In the genomic region with DNA sequence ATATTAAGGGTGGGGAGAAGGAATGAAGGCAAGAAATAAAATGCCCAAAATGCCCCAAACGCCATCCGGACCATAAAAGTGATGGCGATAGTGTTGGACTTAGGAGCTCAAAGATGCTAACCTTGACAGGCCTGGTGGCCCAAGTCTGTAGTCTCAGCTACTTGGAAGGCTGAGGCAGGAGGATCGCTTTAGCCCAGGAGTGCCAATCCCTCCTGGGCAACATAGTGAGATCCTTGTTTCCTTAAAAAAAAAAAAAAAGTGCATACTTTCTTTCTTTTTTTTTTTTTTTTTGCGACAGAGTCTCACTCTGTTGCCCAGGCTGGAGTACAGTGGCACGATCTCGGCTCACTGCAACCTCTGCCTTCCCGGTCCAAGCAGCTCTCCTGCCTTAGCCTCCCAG, we compare ENCODE assay signal across 10 cellular contexts. TPM values are rescaled to one million over a fixed set of nuclear protein-coding genes. Genes with fewer than 3 reads are reported as not detected.
DNase-seq lines count a peak whose midpoint lies in the region; ATAC-seq and TF ChIP-seq lines count a peak whose summit lies in the region.
"Had no signal": no experiment of that assay in that cellular context is flagged by ENCODE, and none has a peak within 500 bp of the region (broad histone marks: within the 10 kb centered on the region; RNA-seq: fewer than 3 reads in every experiment).

No MANE protein-coding gene starts in this region.

- H3K27me3 ChIP-seq in heart left ventricle (no peaks in the 10 kb centered on the region), thoracic aorta (replicated peaks; ENCODE audit: insufficient read depth) (no peaks in the 10 kb centered on the region)

- H3K27me3 Mint-ChIP-seq in activated T-helper 2 cell treated with anti-CD3 and anti-CD28 coated beads, Interferon-gamma antibody, Interleukin-2, Interleukin-4, amounts not matched to agents 10 μg/mL and 5 μg/mL and 100 μg/mL, durations not matched to agents 14 hours and 24 hours and 36 hours (ENCODE audit: low read depth) = no peaks in the 10 kb centered on the region
- peaks cover 0 to 2% (median 0%) of the 10 kb centered on the region in 3 donors for H3K27me3 Mint-ChIP-seq in immature natural killer cell (ENCODE audit: low read depth in 3 of 3)

- peaks cover 0 to 12% (median 0%) of the 10 kb centered on the region in 9 donors for H3K36me3 ChIP-seq in heart left ventricle
- H3K36me3 ChIP-seq in thoracic aorta = no peaks in the 10 kb centered on the region

- intact Hi-C loops in heart left ventricle (cut with DNase I) = no loop called here
- intact Hi-C loops in Right ventricle myocardium superior (cut with DNase I) = no loop called here
- intact Hi-C loops in activated T-helper 2 cell treated with anti-CD3 and anti-CD28 coated beads, Interferon-gamma antibody, Interleukin-2, Interleukin-4, amounts not matched to agents 10 μg/mL and 5 μg/mL and 100 μg/mL, durations not matched to agents 14 hours and 24 hours and 36 hours (cut with micrococcal nuclease) = loop anchor here (5.0 kb wide), 3 partner anchors 105 to 135 kb away; no protein-coding TSS in a partner anchor

- H3K4me1 ChIP-seq in heart left ventricle = peaks cover 0 to 33% (median 13%) of the 10 kb centered on the region in 12 donors
- H3K4me1 ChIP-seq in thoracic aorta (ENCODE audit: control insufficient read depth in 1 of 2, low read depth in 2 of 2) = peaks cover 29 to 44% of the 10 kb centered on the region in 2 donors

- no peak for ATAC-seq in heart left ventricle
- no peak for ATAC-seq in Right ventricle myocardium superior (ENCODE audit: poor library complexity)
- no peak for ATAC-seq in thoracic aorta (ENCODE audit: insufficient number of reproducible peaks, low FRiP score, low read depth)
- no peak for ATAC-seq in HG02623 (IDR thresholded peaks at IDR 0.05; ENCODE audit: unreplicated experiment)
- ATAC-seq in HG03378 (IDR thresholded peaks at IDR 0.05; ENCODE audit: unreplicated experiment) = no peak
- ATAC-seq in HG03095 (IDR thresholded peaks at IDR 0.05; ENCODE audit: unreplicated experiment) = no peak

- peaks cover 15% of the 10 kb centered on the region for H3K4me1 Mint-ChIP-seq in activated T-helper 2 cell treated with anti-CD3 and anti-CD28 coated beads, Interferon-gamma antibody, Interleukin-2, Interleukin-4, amounts not matched to agents 10 μg/mL and 5 μg/mL and 100 μg/mL, durations not matched to agents 14 hours and 24 hours and 36 hours (ENCODE audit: low read depth)
- H3K4me1 Mint-ChIP-seq in immature natural killer cell = peaks cover 12 to 17% of the 10 kb centered on the region in 2 donors

- TF ChIP-seq CTCF in heart left ventricle (IDR thresholded peaks at IDR 0.05) (no peak), thoracic aorta (IDR thresholded peaks at IDR 0.05) (no peak)

- no peaks in the 10 kb centered on the region for H3K36me3 Mint-ChIP-seq in activated T-helper 2 cell treated with anti-CD3 and anti-CD28 coated beads, Interferon-gamma antibody, Interleukin-2, Interleukin-4, amounts not matched to agents 10 μg/mL and 5 μg/mL and 100 μg/mL, durations not matched to agents 14 hours and 24 hours and 36 hours (ENCODE audit: low read depth)
- H3K36me3 Mint-ChIP-seq in immature natural killer cell = no peaks in the 10 kb centered on the region

- 85 to 92% (median 88%) methylated on average over 8 of the region's 8 CpGs for WGBS in heart left ventricle, 4 donors

- no peaks in the 10 kb centered on the region for H3K9me3 Mint-ChIP-seq in activated T-helper 2 cell treated with anti-CD3 and anti-CD28 coated beads, Interferon-gamma antibody, Interleukin-2, Interleukin-4, amounts not matched to agents 10 μg/mL and 5 μg/mL and 100 μg/mL, durations not matched to agents 14 hours and 24 hours and 36 hours
- H3K9me3 Mint-ChIP-seq in immature natural killer cell = no peaks in the 10 kb centered on the region

- H3K27ac Mint-ChIP-seq in activated T-helper 2 cell treated with anti-CD3 and anti-CD28 coated beads, Interferon-gamma antibody, Interleukin-2, Interleukin-4, amounts not matched to agents 10 μg/mL and 5 μg/mL and 100 μg/mL, durations not matched to agents 14 hours and 24 hours and 36 hours = no peak overlapping the region
- no peak overlapping the region for H3K27ac Mint-ChIP-seq in immature natural killer cell

- H3K27ac ChIP-seq in heart left ventricle = peak overlapping the region in 1 of 12 donors; percentile 72
- H3K27ac ChIP-seq in thoracic aorta = peak overlapping the region in 1 of 2 donors; percentile 98

- H3K9me3 ChIP-seq in heart left ventricle (no peaks in the 10 kb centered on the region), thoracic aorta (no peaks in the 10 kb centered on the region)

- DNase-seq in heart left ventricle (no peak), Right ventricle myocardium superior (no peak), immature natural killer cell (no peak), thoracic aorta (ENCODE audit: low spot score) (no peak)
- no peak for DNase-seq in activated T-helper 2 cell treated with anti-CD3 and anti-CD28 coated beads, Interferon-gamma antibody, Interleukin-2, Interleukin-4, amounts not matched to agents 10 μg/mL and 5 μg/mL and 100 μg/mL, durations not matched to agents 14 hours and 24 hours and 36 hours (ENCODE audit: low spot score)
- DNase-seq: DMS 273 treated with DMSO at 0.1 percent for 48 hours, NCI-H187 treated with DMSO at 0.1 percent for 48 hours had no signal

- no peak for TF ChIP-seq POLR2A in heart left ventricle (IDR thresholded peaks at IDR 0.05)

- peak overlapping the region in 9 of 12 donors; percentile 52 to 72 (median 65) for H3K4me3 ChIP-seq in heart left ventricle
- peak overlapping the region; percentile 76 for H3K4me3 ChIP-seq in thoracic aorta

- H3K4me3 Mint-ChIP-seq in activated T-helper 2 cell treated with anti-CD3 and anti-CD28 coated beads, Interferon-gamma antibody, Interleukin-2, Interleukin-4, amounts not matched to agents 10 μg/mL and 5 μg/mL and 100 μg/mL, durations not matched to agents 14 hours and 24 hours and 36 hours (ENCODE audit: low read depth) = peak overlapping the region; percentile 85
- peak overlapping the region in 3 of 5 donors; percentile 86 to 89 (median 87) for H3K4me3 Mint-ChIP-seq in immature natural killer cell

RNA-seq across cellular contexts. Expression of a gene that starts 32.0 kb away (rescaled TPM):
- total RNA-seq in heart left ventricle (10 to 100 TPM; 12.2 to 36.9 (median 15.6) TPM), Right ventricle myocardium superior (15.2 TPM), thoracic aorta (10 to 100 TPM; 54.6 to 63.0 TPM)
- polyA plus RNA-seq in heart left ventricle (10 to 100 TPM in 1 of 2 donors, 1 to 10 TPM in 1; 9.0 to 16.6 TPM), immature natural killer cell (10 to 100 TPM in 1 of 3 donors, 1 to 10 TPM in 1, not detected in 1; 6.5 to 16.9 TPM)
- 41.6 and 42.3 TPM in 2 replicates for total RNA-seq in activated T-helper 2 cell treated with anti-CD3 and anti-CD28 coated beads, Interferon-gamma antibody, Interleukin-2, Interleukin-4, amounts not matched to agents 10 μg/mL and 5 μg/mL and 100 μg/mL, durations not matched to agents 14 hours and 24 hours and 36 hours

RNA-seq across cellular contexts. Expression of a gene that starts 41.9 kb away (rescaled TPM):
- 100 to 1,000 TPM in 2 of 9 donors, 10 to 100 TPM in 7; 79.3 to 435 (median 97.5) TPM for total RNA-seq in heart left ventricle
- polyA plus RNA-seq in heart left ventricle = 100 to 1,000 TPM; 159 to 346 TPM
- 88.1 TPM for total RNA-seq in Right ventricle myocardium superior
- total RNA-seq in activated T-helper 2 cell treated with anti-CD3 and anti-CD28 coated beads, Interferon-gamma antibody, Interleukin-2, Interleukin-4, amounts not matched to agents 10 μg/mL and 5 μg/mL and 100 μg/mL, durations not matched to agents 14 hours and 24 hours and 36 hours = 131 and 137 TPM in 2 replicates
- 100 to 1,000 TPM; 178 to 259 (median 185) TPM for polyA plus RNA-seq in immature natural killer cell
- total RNA-seq in thoracic aorta = 100 to 1,000 TPM; 114 to 128 TPM
